Comparison of ENCODE assay signal across 21 cellular contexts in genomic region chr1:20849100-20849499, GRCh38.
DNase-seq lines count a peak whose midpoint lies in the region; ATAC-seq, FAIRE-seq and TF ChIP-seq lines count a peak whose summit lies in the region.
"Had no signal": no experiment of that assay in that cellular context is flagged by ENCODE, and none has a peak within 500 bp of the region (broad histone marks: within the 10 kb centered on the region; RNA-seq: fewer than 3 reads in every experiment).

No MANE protein-coding gene starts in this region.

- no peak overlapping the region for H2AFZ ChIP-seq in SK-N-SH (ENCODE audit: low read depth)

- H3F3A ChIP-seq in SK-N-SH (replicated peaks; ENCODE audit: insufficient read depth), result peaks cover 34% of the 10 kb centered on the region

- no peak overlapping the region for H3K9ac ChIP-seq in SK-N-SH

- WGBS in A549 (ENCODE audit: missing lambda C conversion rate), result 91% methylated on average over 2 of the region's 2 CpGs
- whole genome bisulfite sequencing in SK-N-SH (ENCODE audit: low lambda C conversion rate), result 60% methylated on average over 2 of the region's 2 CpGs

- no peak for TF ChIP-seq POLR2A in A549 (IDR thresholded peaks at IDR 0.05; ENCODE audit: low read length)

- ATAC-seq in A549 (no peak), Panc1 (no peak), GM21526 (IDR thresholded peaks at IDR 0.05; ENCODE audit: low FRiP score, unreplicated experiment) (no peak)
- ATAC-seq: GM12878, HepG2 had no signal

- CTCF ChIA-PET in A549 (lab: Yijun Ruan, JAX), result no interaction called here
- CTCF ChIA-PET in Panc1 (lab: Charles Lee), result no interaction called here
- CTCF ChIA-PET in SK-N-SH (lab: Yijun Ruan, JAX), result interaction anchor here (0.7 to 1.1 kb wide), 2 partner anchors 152 to 346 kb away, joined by 3 to 5 read pairs; no protein-coding TSS in a partner anchor

- H3K4me3 ChIP-seq in A549 (no peak overlapping the region), Panc1 (ENCODE audit: low read depth in 2 of 2, low read length in 2 of 2) (no peak overlapping the region), SK-N-SH (ENCODE audit: low read depth in 2 of 2, low read length in 1 of 2) (no peak overlapping the region), fibroblast of the aortic adventitia (ENCODE audit: low read depth, low read length) (no peak overlapping the region)
- H3K4me3 ChIP-seq: GM12878, HAP-1 had no signal

- no peaks in the 10 kb centered on the region for H3K79me2 ChIP-seq in SK-N-SH (ENCODE audit: insufficient read depth)

- intact Hi-C loops in Panc1 (cut with micrococcal nuclease; ENCODE audit: unreplicated experiment), result no loop called here

- no peak for TF ChIP-seq CTCF in A549 (IDR thresholded peaks at IDR 0.05)
- no peak for TF ChIP-seq CTCF in Panc1 (IDR thresholded peaks at IDR 0.05)
- TF ChIP-seq CTCF in SK-N-SH (IDR thresholded peaks at IDR 0.05), result no peak
- no peak for TF ChIP-seq CTCF in fibroblast of the aortic adventitia (IDR thresholded peaks at IDR 0.05; ENCODE audit: insufficient read depth, low read length)

- H3K27ac ChIP-seq in A549 (peak overlapping the region; percentile 87 to 96), Panc1 (ENCODE audit: low read length) (peak overlapping the region; percentile 13), SK-N-SH (ENCODE audit: low read depth in 2 of 2, low read length in 1 of 2) (no peak overlapping the region)

- no peak for FAIRE-seq in A549 (lab: Jason Lieb, UNC)
- FAIRE-seq: GM12878, H1, HepG2 had no signal

- H3K9me3 ChIP-seq in A549, result no peaks in the 10 kb centered on the region
- H3K9me3 ChIP-seq in Panc1 (ENCODE audit: control insufficient read depth, insufficient read depth, low read depth, low read length), result no peaks in the 10 kb centered on the region
- H3K9me3 ChIP-seq in SK-N-SH, result no peaks in the 10 kb centered on the region
- H3K9me3 ChIP-seq: BE2C, HAP-1 had no signal

- H3K9me2 ChIP-seq in SK-N-SH, result no peaks in the 10 kb centered on the region

- BruUV-seq in Panc1 (replicated peaks; lab: Mats Ljungman, UMichigan), result no TSS peak

- no peak for DNase-seq in A549 (ENCODE audit: low read depth in 1 of 2, low spot score in 1 of 2)
- no peak for DNase-seq in Panc1 (ENCODE audit: low read depth, low spot score)
- no peak for DNase-seq in SK-N-SH
- peak; percentile 43 for DNase-seq in fibroblast of the aortic adventitia (ENCODE audit: low read depth)
- DNase-seq in HK-2 (ENCODE audit: unreplicated experiment), result no peak
- DNase-seq: ACHN; BE2C; C1 segment of cervical spinal cord; CD4-positive, CD25-positive, alpha-beta regulatory T cell; CD8-positive, alpha-beta memory T cell; COR-L47; DMS 273 treated with DMSO at 0.1 percent for 48 hours; DMS53; DND-41; EL; HFFc6 had no signal

- H3K27me3 ChIP-seq in Panc1 (ENCODE audit: control insufficient read depth, insufficient read depth, low read length), result no peaks in the 10 kb centered on the region
- no peaks in the 10 kb centered on the region for H3K27me3 ChIP-seq in SK-N-SH (ENCODE audit: insufficient read depth)
- H3K27me3 ChIP-seq: BE2C had no signal

- peaks cover 21% of the 10 kb centered on the region for H3K36me3 ChIP-seq in Panc1 (ENCODE audit: control insufficient read depth, insufficient read depth, low read length)
- peaks cover 34 to 46% of the 10 kb centered on the region in 2 experiments for H3K36me3 ChIP-seq in SK-N-SH (replicated peaks in 1 of 2; ENCODE audit: control insufficient read depth in 1 of 2, insufficient read depth in 2 of 2, low read length in 1 of 2)
- H3K36me3 ChIP-seq: BE2C had no signal

- POLR2A ChIA-PET in A549 (lab: Yijun Ruan, JAX) (no interaction called here), Panc1 (lab: Charles Lee) (no interaction called here), SK-N-SH (lab: Yijun Ruan, JAX) (no interaction called here)

- TF ChIP-seq RAD21 in A549 (conservative IDR thresholded peaks at IDR 0.05 in 1 of 2, IDR thresholded peaks at IDR 0.05 in 1 of 2), result no peak
- no peak for TF ChIP-seq RAD21 in SK-N-SH (IDR thresholded peaks at IDR 0.05; ENCODE audit: low read length)

- 0 out of 2 replicates have a peak, but pooled peaks cover 4% of the 10 kb centered on the region for H4K20me1 ChIP-seq in SK-N-SH (ENCODE audit: insufficient read depth)

- H3K4me1 ChIP-seq in A549 (peaks cover 54% of the 10 kb centered on the region), Panc1 (ENCODE audit: control insufficient read depth, insufficient read depth, low read length) (peaks cover 22% of the 10 kb centered on the region), SK-N-SH (ENCODE audit: control insufficient read depth in 1 of 2, insufficient read depth in 2 of 2, low read depth in 1 of 2, low read length in 1 of 2) (peaks cover 0 to 9% of the 10 kb centered on the region in 2 experiments; a peak in 1 of 4 replicates)
- H3K4me1 ChIP-seq: BE2C, HAP-1 had no signal

- in situ Hi-C loops in Panc1 (cut with HindIII; ENCODE audit: low pct_unique_long_range_greater_than_20kb, low sequenced_read_pairs), result no loop called here

- H3K4me2 ChIP-seq in A549 (peak overlapping the region; percentile 68; the same call in 1 of the 3 replicates), SK-N-SH (no peak overlapping the region)

- TF ChIP-seq EP300 in A549 (IDR thresholded peaks at IDR 0.05), result no peak
- TF ChIP-seq EP300 in SK-N-SH (IDR thresholded peaks at IDR 0.05; ENCODE audit: borderline replicate concordance in 1 of 2, low read depth in 1 of 2, low read length in 1 of 2), result no peak

TF ChIP-seq in A549, 52 proteins besides CTCF, POLR2A, EP300 and RAD21:
- no peak for TF ChIP-seq HMGXB4 (CRISPR knock-in tag; IDR thresholded peaks at IDR 0.05; ENCODE audit: borderline replicate concordance)
- TF ChIP-seq CHD2 (IDR thresholded peaks at IDR 0.05; ENCODE audit: low read length, partially characterized antibody), result no peak

TF ChIP-seq in SK-N-SH, 30 proteins besides CTCF, POLR2A, EP300 and RAD21:
- 0 out of 2 replicates have a peak, but pooled peaks have one; percentile 19 for TF ChIP-seq GATA2 (CRISPR knock-in tag; IDR thresholded peaks at IDR 0.05)
- TF ChIP-seq PBX3 (IDR thresholded peaks at IDR 0.05), result no peak

Comparison
In these comparisons a context has a peak if more than half of its experiments do, and no peak if none do; other contexts are left out.
1. H3K27ac ChIP-seq: peak in A549 (2 of 2) and Panc1 (single experiment); none in SK-N-SH (0 of 2).